Comparison of ENCODE assay signal across 8 cellular contexts in the genomic region with DNA sequence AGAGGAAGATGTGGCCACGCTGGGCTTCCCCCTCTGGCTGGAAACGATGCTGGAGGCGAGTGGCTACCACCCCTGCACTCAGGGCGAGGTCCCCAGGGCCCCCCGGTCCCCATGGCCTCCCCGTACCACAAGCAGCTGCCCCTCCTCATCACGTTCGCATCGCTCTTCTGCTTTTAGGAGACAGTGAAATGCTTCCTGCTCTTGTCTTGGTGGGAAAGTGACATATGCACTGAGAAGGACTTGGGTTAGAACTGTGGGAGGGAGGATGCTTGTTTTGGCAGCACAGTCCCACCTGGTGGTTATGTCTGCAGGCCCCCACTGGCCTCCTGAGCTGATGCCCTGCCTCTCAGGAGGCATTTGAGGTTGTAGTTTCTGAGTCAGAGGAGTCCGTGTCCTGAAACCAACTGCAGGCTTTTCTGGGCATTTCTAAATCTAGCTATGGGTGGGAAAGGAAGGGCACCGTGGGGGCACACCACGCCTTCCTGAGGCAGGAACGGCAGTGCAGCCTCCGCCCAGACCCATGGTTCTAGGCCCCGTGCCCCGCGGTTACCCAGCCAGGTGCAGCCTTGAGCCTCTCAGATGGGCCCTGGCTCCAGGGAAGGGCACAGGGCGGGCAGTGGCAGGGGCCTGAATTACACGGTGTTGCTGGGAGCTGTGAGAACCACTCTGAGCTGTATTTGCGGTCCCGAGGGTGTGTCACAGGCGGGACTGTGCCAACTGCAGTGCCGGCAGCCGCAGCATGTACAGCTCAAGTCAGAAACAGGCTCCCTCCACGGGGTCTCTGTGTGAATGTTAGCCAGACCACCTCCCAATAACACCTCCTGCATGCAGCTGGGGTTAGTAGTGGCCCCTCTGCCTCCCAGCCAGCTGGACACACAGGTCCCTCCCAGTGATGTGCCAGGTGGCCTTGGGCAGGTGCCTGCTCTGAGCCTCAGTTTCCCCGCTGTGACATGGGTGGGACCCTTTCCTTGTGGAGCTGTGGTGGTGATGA.
A peak's percentile ranks its signal among the peaks of the same experiment; 100 is the strongest.
DNase-seq lines count a peak whose midpoint lies in the region; ATAC-seq and TF ChIP-seq lines count a peak whose summit lies in the region.

No MANE protein-coding gene starts in this region.

- DNase-seq in DND-41 (peak; percentile 40), WTC11 (ENCODE audit: low spot score) (peak; percentile 4), ovary (peak; percentile 6 to 31 (median 10)), NCI-H187 (lab: John Stamatoyannopoulos, UW) (no peak), HT-29 (ENCODE audit: low spot score) (no peak), DMS153 treated with DMSO at 0.1 percent for 48 hours (lab: John Stamatoyannopoulos, UW; ENCODE audit: unreplicated experiment) (no peak)

- no peaks in the 10 kb centered on the region for H3K36me3 ChIP-seq in DND-41 (ENCODE audit: insufficient read depth, low read length)
- no peaks in the 10 kb centered on the region for H3K36me3 ChIP-seq in ovary

- H3K4me3 Mint-ChIP-seq in WTC11 = no peak overlapping the region

- POLR2A ChIA-PET in WTC11 (lab: Charles Lee) = no interaction called here

- CTCF ChIA-PET in WTC11 (lab: Charles Lee) = interaction anchor here (0.6 to 1.2 kb wide), 4 partner anchors 12 to 361 kb away, joined by 3 to 7 read pairs (median 4); no protein-coding TSS in a partner anchor

- H3K4me3 ChIP-seq in DND-41 (ENCODE audit: low read depth in 1 of 2, low read length in 2 of 2) (no peak overlapping the region), ovary (no peak overlapping the region)

- H3K27me3 ChIP-seq in DND-41 (ENCODE audit: insufficient read depth, low read length, poor library complexity) (peaks cover 8% of the 10 kb centered on the region), ovary (no peaks in the 10 kb centered on the region)

- H2AFZ ChIP-seq in DND-41 (ENCODE audit: low read depth, low read length) = no peak overlapping the region

- H3K27ac Mint-ChIP-seq in WTC11 = no peak overlapping the region

- no peak for TF ChIP-seq POLR2A in ovary (IDR thresholded peaks at IDR 0.05)

- H3K36me3 Mint-ChIP-seq in WTC11 = no peaks in the 10 kb centered on the region

- no peaks in the 10 kb centered on the region for H3K79me2 ChIP-seq in DND-41 (ENCODE audit: insufficient read depth, low read length)

- H3K9ac ChIP-seq in DND-41 (ENCODE audit: low read depth, low read length) = no peak overlapping the region

- H3K27ac ChIP-seq in DND-41 (ENCODE audit: low read length) = no peak overlapping the region
- no peak overlapping the region for H3K27ac ChIP-seq in ovary

- H3K4me2 ChIP-seq in DND-41 (ENCODE audit: insufficient read depth, low read length) = no peak overlapping the region

- ATAC-seq in DND-41 (ENCODE audit: insufficient read depth, low read depth) (peak; percentile 72), GM19372 (IDR thresholded peaks at IDR 0.05; ENCODE audit: low read depth, unreplicated experiment) (peak; percentile 57), HG03159 (IDR thresholded peaks at IDR 0.05; ENCODE audit: unreplicated experiment) (peak; percentile 40), WTC11 (no peak)

- TF ChIP-seq CTCF in DND-41 (IDR thresholded peaks at IDR 0.05; ENCODE audit: borderline replicate concordance, extremely low read depth, low read length, poor library complexity, severe bottlenecking) = peak; percentile 6
- no peak for TF ChIP-seq CTCF in WTC11 (IDR thresholded peaks at IDR 0.05)
- TF ChIP-seq CTCF in ovary (IDR thresholded peaks at IDR 0.05) = no peak

- no peak for TF ChIP-seq EP300 in ovary (IDR thresholded peaks at IDR 0.05)

- H3K27me3 Mint-ChIP-seq in WTC11 (ENCODE audit: low read depth) = no peaks in the 10 kb centered on the region

- H3K9me3 ChIP-seq in DND-41 (ENCODE audit: insufficient read depth, low read length, severe bottlenecking) (no peaks in the 10 kb centered on the region), ovary (no peaks in the 10 kb centered on the region)

- no peaks in the 10 kb centered on the region; the same call in none of the 2 replicates for H4K20me1 ChIP-seq in DND-41 (ENCODE audit: insufficient read depth, low read length)

- whole genome bisulfite sequencing in ovary, 3 donors = 80 to 82% (median 81%) methylated on average over 15 to 26 of the region's 26 CpGs

- H3K9me3 Mint-ChIP-seq in WTC11 = no peaks in the 10 kb centered on the region

- H3K4me1 ChIP-seq in DND-41 (ENCODE audit: insufficient read depth, low read length) = peaks cover 7% of the 10 kb centered on the region; the same call in 1 of the 2 replicates
- peaks cover 9% of the 10 kb centered on the region for H3K4me1 ChIP-seq in ovary (ENCODE audit: insufficient read depth)

- no peaks in the 10 kb centered on the region for H3K4me1 Mint-ChIP-seq in WTC11

- intact Hi-C loops in ovary (cut with DNase I) = no loop called here

TF ChIP-seq in WTC11, 78 proteins besides CTCF, POLR2A, EP300 and RAD21 (continues in another document):
- TF ChIP-seq, protein P1, sequence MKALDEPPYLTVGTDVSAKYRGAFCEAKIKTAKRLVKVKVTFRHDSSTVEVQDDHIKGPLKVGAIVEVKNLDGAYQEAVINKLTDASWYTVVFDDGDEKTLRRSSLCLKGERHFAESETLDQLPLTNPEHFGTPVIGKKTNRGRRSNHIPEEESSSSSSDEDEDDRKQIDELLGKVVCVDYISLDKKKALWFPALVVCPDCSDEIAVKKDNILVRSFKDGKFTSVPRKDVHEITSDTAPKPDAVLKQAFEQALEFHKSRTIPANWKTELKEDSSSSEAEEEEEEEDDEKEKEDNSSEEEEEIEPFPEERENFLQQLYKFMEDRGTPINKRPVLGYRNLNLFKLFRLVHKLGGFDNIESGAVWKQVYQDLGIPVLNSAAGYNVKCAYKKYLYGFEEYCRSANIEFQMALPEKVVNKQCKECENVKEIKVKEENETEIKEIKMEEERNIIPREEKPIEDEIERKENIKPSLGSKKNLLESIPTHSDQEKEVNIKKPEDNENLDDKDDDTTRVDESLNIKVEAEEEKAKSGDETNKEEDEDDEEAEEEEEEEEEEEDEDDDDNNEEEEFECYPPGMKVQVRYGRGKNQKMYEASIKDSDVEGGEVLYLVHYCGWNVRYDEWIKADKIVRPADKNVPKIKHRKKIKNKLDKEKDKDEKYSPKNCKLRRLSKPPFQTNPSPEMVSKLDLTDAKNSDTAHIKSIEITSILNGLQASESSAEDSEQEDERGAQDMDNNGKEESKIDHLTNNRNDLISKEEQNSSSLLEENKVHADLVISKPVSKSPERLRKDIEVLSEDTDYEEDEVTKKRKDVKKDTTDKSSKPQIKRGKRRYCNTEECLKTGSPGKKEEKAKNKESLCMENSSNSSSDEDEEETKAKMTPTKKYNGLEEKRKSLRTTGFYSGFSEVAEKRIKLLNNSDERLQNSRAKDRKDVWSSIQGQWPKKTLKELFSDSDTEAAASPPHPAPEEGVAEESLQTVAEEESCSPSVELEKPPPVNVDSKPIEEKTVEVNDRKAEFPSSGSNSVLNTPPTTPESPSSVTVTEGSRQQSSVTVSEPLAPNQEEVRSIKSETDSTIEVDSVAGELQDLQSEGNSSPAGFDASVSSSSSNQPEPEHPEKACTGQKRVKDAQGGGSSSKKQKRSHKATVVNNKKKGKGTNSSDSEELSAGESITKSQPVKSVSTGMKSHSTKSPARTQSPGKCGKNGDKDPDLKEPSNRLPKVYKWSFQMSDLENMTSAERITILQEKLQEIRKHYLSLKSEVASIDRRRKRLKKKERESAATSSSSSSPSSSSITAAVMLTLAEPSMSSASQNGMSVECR (CRISPR knock-in tag; IDR thresholded peaks at IDR 0.05; ENCODE audit: borderline replicate concordance) = no peak
- TF ChIP-seq ZNF263 (CRISPR knock-in tag; IDR thresholded peaks at IDR 0.05; ENCODE audit: low read depth) = no peak
- TF ChIP-seq, protein P2, sequence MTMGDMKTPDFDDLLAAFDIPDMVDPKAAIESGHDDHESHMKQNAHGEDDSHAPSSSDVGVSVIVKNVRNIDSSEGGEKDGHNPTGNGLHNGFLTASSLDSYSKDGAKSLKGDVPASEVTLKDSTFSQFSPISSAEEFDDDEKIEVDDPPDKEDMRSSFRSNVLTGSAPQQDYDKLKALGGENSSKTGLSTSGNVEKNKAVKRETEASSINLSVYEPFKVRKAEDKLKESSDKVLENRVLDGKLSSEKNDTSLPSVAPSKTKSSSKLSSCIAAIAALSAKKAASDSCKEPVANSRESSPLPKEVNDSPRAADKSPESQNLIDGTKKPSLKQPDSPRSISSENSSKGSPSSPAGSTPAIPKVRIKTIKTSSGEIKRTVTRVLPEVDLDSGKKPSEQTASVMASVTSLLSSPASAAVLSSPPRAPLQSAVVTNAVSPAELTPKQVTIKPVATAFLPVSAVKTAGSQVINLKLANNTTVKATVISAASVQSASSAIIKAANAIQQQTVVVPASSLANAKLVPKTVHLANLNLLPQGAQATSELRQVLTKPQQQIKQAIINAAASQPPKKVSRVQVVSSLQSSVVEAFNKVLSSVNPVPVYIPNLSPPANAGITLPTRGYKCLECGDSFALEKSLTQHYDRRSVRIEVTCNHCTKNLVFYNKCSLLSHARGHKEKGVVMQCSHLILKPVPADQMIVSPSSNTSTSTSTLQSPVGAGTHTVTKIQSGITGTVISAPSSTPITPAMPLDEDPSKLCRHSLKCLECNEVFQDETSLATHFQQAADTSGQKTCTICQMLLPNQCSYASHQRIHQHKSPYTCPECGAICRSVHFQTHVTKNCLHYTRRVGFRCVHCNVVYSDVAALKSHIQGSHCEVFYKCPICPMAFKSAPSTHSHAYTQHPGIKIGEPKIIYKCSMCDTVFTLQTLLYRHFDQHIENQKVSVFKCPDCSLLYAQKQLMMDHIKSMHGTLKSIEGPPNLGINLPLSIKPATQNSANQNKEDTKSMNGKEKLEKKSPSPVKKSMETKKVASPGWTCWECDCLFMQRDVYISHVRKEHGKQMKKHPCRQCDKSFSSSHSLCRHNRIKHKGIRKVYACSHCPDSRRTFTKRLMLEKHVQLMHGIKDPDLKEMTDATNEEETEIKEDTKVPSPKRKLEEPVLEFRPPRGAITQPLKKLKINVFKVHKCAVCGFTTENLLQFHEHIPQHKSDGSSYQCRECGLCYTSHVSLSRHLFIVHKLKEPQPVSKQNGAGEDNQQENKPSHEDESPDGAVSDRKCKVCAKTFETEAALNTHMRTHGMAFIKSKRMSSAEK (CRISPR knock-in tag; IDR thresholded peaks at IDR 0.05; ENCODE audit: borderline replicate concordance) = no peak
- TF ChIP-seq IRF2 (CRISPR knock-in tag; IDR thresholded peaks at IDR 0.05; ENCODE audit: borderline replicate concordance, low read depth) = no peak
- TF ChIP-seq, protein P3, sequence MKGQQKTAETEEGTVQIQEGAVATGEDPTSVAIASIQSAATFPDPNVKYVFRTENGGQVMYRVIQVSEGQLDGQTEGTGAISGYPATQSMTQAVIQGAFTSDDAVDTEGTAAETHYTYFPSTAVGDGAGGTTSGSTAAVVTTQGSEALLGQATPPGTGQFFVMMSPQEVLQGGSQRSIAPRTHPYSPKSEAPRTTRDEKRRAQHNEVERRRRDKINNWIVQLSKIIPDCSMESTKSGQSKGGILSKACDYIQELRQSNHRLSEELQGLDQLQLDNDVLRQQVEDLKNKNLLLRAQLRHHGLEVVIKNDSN (CRISPR knock-in tag; IDR thresholded peaks at IDR 0.05) = no peak

Comparison
In these comparisons a context has a peak if more than half of its experiments do, and no peak if none do; other contexts are left out.
1. DNase-seq: peak in DND-41 (single experiment), WTC11 (single experiment) and ovary (5 of 5); none in NCI-H187 (0 of 2), HT-29 (single experiment) and DMS153 treated with DMSO at 0.1 percent for 48 hours (single experiment).